ENCODE assay signal across 1 cellular context in genomic region chr12:9856154-9856553, GRCh38.
TF ChIP-seq lines count a peak whose summit lies in the region.

No MANE protein-coding gene starts in this region.

TF ChIP-seq in H1, 55 proteins besides CTCF, POLR2A, EP300 and RAD21:
- TF ChIP-seq ZNF274 (IDR thresholded peaks at IDR 0.05; ENCODE audit: borderline replicate concordance, extremely low read depth, low read length) (no peak), HDAC6 (IDR thresholded peaks at IDR 0.05; ENCODE audit: low read depth, low read length) (no peak), TCF12 (IDR thresholded peaks at IDR 0.05; ENCODE audit: low read depth, low read length) (no peak), CEBPB (IDR thresholded peaks at IDR 0.05; ENCODE audit: low read depth, low read length) (no peak), KDM4A (IDR thresholded peaks at IDR 0.05; ENCODE audit: low read depth, low read length, severe bottlenecking) (no peak), TBP (IDR thresholded peaks at IDR 0.05; ENCODE audit: low read depth, low read length) (no peak), PHF8 (conservative IDR thresholded peaks at IDR 0.05; ENCODE audit: low read depth, low read length) (no peak), CBX5 (IDR thresholded peaks at IDR 0.05; ENCODE audit: low read depth, low read length) (no peak), EGR1 (IDR thresholded peaks at IDR 0.05; ENCODE audit: borderline replicate concordance, low read depth, low read length) (no peak), FOSL1 (IDR thresholded peaks at IDR 0.05; ENCODE audit: insufficient read depth, low read depth, low read length) (no peak), BACH1 (IDR thresholded peaks at IDR 0.05; ENCODE audit: low read length) (no peak), SIX5 (IDR thresholded peaks at IDR 0.05; ENCODE audit: low read depth, low read length) (no peak), POU5F1 (IDR thresholded peaks at IDR 0.05; ENCODE audit: low read depth, low read length) (no peak), NANOG (IDR thresholded peaks at IDR 0.05; ENCODE audit: insufficient read depth, low read depth, low read length, poor library complexity, severe bottlenecking) (no peak), MAFK (IDR thresholded peaks at IDR 0.05; ENCODE audit: low read depth, low read length) (no peak), KDM5A (IDR thresholded peaks at IDR 0.05; ENCODE audit: low read length) (no peak), CHD7 (IDR thresholded peaks at IDR 0.05; ENCODE audit: insufficient replicate concordance, low read length) (no peak), E2F6 (IDR thresholded peaks at IDR 0.05) (no peak)
